Comparison of ENCODE assay signal across 8 cellular contexts in genomic region chr2:100416397-100416938, GRCh38. TPM values are rescaled to one million over a fixed set of nuclear protein-coding genes. Genes with fewer than 3 reads are reported as not detected.
DNase-seq lines count a peak whose midpoint lies in the region; ATAC-seq and TF ChIP-seq lines count a peak whose summit lies in the region.

No MANE protein-coding gene starts in this region.

- DNase-seq in Right ventricle myocardium superior, result no peak
- DNase-seq in skeletal muscle cell (ENCODE audit: low read depth), result no peak
- no peak for DNase-seq in NCI-H774 (lab: John Stamatoyannopoulos, UW)
- no peak for DNase-seq in HK-2 (ENCODE audit: unreplicated experiment)
- DNase-seq in SW 1271 (lab: John Stamatoyannopoulos, UW), result no peak

- no peak for TF ChIP-seq CTCF in VCaP (conservative IDR thresholded peaks at IDR 0.05)

- ATAC-seq in GM19438 (IDR thresholded peaks at IDR 0.05; ENCODE audit: low read depth, unreplicated experiment) (peak; percentile 4), Right ventricle myocardium superior (ENCODE audit: poor library complexity) (peak; percentile 54), GM19395 (IDR thresholded peaks at IDR 0.05; ENCODE audit: unreplicated experiment) (no peak)

- H3K27ac ChIP-seq in VCaP, result peak overlapping the region; percentile 92

- intact Hi-C loops in Right ventricle myocardium superior (cut with DNase I), result no loop called here

- H3K4me3 ChIP-seq in skeletal muscle cell (ENCODE audit: low read depth, low read length), result peak overlapping the region; percentile 85

RNA-seq across cellular contexts. Expression of gene CHST10, which starts 1.0 kb away (rescaled TPM):
- 11.7 TPM for total RNA-seq in Right ventricle myocardium superior

RNA-seq across cellular contexts. Expression of gene NMS, which starts 53.8 kb away (rescaled TPM):
- not detected for total RNA-seq in Right ventricle myocardium superior
